In the genomic region with DNA sequence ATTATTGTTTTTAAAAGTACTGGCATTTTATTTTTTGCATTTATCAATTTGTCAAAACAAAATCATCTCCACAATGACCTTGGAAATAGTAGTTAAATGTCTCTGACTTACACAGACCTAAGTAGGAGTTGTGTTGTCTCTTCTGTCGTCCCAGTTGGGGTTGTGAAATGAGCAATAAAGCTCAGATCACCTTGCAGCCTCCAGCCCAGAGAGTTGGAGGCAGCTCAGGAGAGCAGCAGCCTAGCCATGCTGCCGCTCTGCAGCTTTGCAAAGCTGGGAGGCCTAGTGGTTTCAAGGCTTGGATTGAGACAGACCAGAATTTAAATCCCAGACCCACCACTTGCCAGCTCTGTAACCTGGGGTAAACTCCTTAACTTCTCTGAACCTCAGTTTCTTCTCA, we compare ENCODE assay signal across 2 cellular contexts.
TF ChIP-seq lines count a peak whose summit lies in the region.

No MANE protein-coding gene starts in this region.

TF ChIP-seq in liver, 16 proteins besides CTCF, POLR2A, EP300 and RAD21 (continued from another document):
- no peak for TF ChIP-seq ZBTB33 (IDR thresholded peaks at IDR 0.05)

TF ChIP-seq in HepG2, 621 proteins besides CTCF, POLR2A, EP300 and RAD21:
- TF ChIP-seq ZNF609 (CRISPR knock-in tag; IDR thresholded peaks at IDR 0.05; ENCODE audit: borderline replicate concordance) (no peak), ZNF790 (CRISPR knock-in tag; IDR thresholded peaks at IDR 0.05; ENCODE audit: borderline replicate concordance) (no peak)
